Comparison of ENCODE assay signal across 8 cellular contexts in the genomic region with DNA sequence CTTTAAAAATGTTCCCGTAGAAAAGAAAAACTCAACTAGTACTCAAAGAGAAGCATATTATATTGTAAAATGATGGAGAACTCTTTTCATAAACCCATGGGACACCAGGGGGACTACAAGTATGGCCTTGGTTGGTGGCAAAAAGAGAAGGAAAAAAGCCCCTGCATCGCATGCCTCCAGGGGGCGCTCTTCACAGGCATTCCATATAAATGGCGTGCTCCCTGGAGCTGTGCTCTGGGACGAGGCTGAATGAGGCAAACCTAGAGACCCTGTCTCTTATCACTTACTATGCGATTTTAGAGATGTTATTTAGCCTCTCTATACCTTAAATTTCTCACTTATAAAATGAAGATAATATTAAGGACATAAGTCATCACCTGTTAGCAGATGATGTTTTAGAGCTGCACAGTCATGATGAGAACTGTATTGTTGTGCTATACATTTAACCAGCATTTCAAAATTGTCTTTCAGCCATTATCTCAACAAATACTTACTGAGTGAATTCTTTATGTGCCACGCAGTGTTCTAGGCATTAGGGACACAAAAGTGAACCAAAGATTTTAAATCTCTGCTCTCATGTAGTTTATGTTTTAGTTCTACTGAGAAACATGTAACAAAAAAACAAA.
DNase-seq lines count a peak whose midpoint lies in the region; ATAC-seq and TF ChIP-seq lines count a peak whose summit lies in the region.

No MANE protein-coding gene starts in this region.

- intact Hi-C loops in activated CD4-positive, alpha-beta T cell treated with anti-CD3 and anti-CD28 coated beads, Interleukin-2, amount 10 ng/mL, durations not matched to agents 24 days and 14 days (cut with micrococcal nuclease): loop anchor here (5.0 kb wide), 1 partner anchor 464 kb away; no protein-coding TSS in a partner anchor

- H4K20me1 ChIP-seq in MM.1S (ENCODE audit: insufficient read depth, low read length): no peaks in the 10 kb centered on the region

- no peaks in the 10 kb centered on the region for H3F3A ChIP-seq in MM.1S (ENCODE audit: insufficient read depth, low read length)

- peaks cover 22% of the 10 kb centered on the region for H3K4me1 Mint-ChIP-seq in activated CD4-positive, alpha-beta T cell treated with anti-CD3 and anti-CD28 coated beads, Interleukin-2, amount 10 ng/mL, durations not matched to agents 24 days and 14 days
- H3K4me1 Mint-ChIP-seq in mesothelial cell of epicardium: peaks cover 25% of the 10 kb centered on the region

- H3K36me3 ChIP-seq in MM.1S (replicated peaks; ENCODE audit: insufficient read depth, low read length): no peaks in the 10 kb centered on the region
- no peaks in the 10 kb centered on the region for H3K36me3 ChIP-seq in thoracic aorta

- no peaks in the 10 kb centered on the region for H3K9me3 Mint-ChIP-seq in activated CD4-positive, alpha-beta T cell treated with anti-CD3 and anti-CD28 coated beads, Interleukin-2, amount 10 ng/mL, durations not matched to agents 24 days and 14 days
- no peaks in the 10 kb centered on the region for H3K9me3 Mint-ChIP-seq in mesothelial cell of epicardium

- H3K27ac ChIP-seq in MM.1S (ENCODE audit: low read length) (no peak overlapping the region), thoracic aorta (no peak overlapping the region)

- H3K79me2 ChIP-seq in MM.1S (ENCODE audit: low read length): 0 out of 2 replicates have a peak, but pooled peaks cover 2% of the 10 kb centered on the region

- H2AFZ ChIP-seq in MM.1S (ENCODE audit: low read length): no peak overlapping the region

- TF ChIP-seq CTCF in MM.1S (IDR thresholded peaks at IDR 0.05; ENCODE audit: low read length) (peak; percentile 96), mesothelial cell of epicardium (IDR thresholded peaks at IDR 0.05; ENCODE audit: unreplicated experiment) (peak; percentile 84), thoracic aorta (IDR thresholded peaks at IDR 0.05) (peak; percentile 67)

- H3K4me3 Mint-ChIP-seq in activated CD4-positive, alpha-beta T cell treated with anti-CD3 and anti-CD28 coated beads, Interleukin-2, amount 10 ng/mL, durations not matched to agents 24 days and 14 days: no peak overlapping the region
- no peak overlapping the region for H3K4me3 Mint-ChIP-seq in mesothelial cell of epicardium

- H3K27me3 Mint-ChIP-seq in activated CD4-positive, alpha-beta T cell treated with anti-CD3 and anti-CD28 coated beads, Interleukin-2, amount 10 ng/mL, durations not matched to agents 24 days and 14 days: no peaks in the 10 kb centered on the region
- H3K27me3 Mint-ChIP-seq in mesothelial cell of epicardium (ENCODE audit: low read depth): no peaks in the 10 kb centered on the region

- no peaks in the 10 kb centered on the region for H3K9me2 ChIP-seq in MM.1S (replicated peaks; ENCODE audit: insufficient read depth, low read length)

- no peaks in the 10 kb centered on the region for H3K27me3 ChIP-seq in MM.1S (replicated peaks; ENCODE audit: insufficient read depth, low read length)
- no peaks in the 10 kb centered on the region for H3K27me3 ChIP-seq in thoracic aorta (replicated peaks; ENCODE audit: insufficient read depth)

- DNase-seq in AG08396 (ENCODE audit: low spot score) (peak; percentile 10), MM.1S (peak; percentile 48), mesothelial cell of epicardium (ENCODE audit: low spot score in 2 of 2, unreplicated experiment in 2 of 2) (peak in 1 of 2 experiments; percentile 52), thoracic aorta (ENCODE audit: low spot score) (no peak)
- DNase-seq in activated CD4-positive, alpha-beta T cell treated with anti-CD3 and anti-CD28 coated beads, Interleukin-2, amount 10 ng/mL, durations not matched to agents 24 days and 14 days: peak; percentile 83
- DNase-seq in effector CD8-positive, alpha-beta T cell (lab: John Stamatoyannopoulos, UW): peak; percentile 13

- no peak overlapping the region for H3K4me3 ChIP-seq in MM.1S (ENCODE audit: low read length)
- H3K4me3 ChIP-seq in thoracic aorta: no peak overlapping the region

- H3K4me1 ChIP-seq in MM.1S (ENCODE audit: low read length): no peaks in the 10 kb centered on the region
- peaks cover 0 to 4% of the 10 kb centered on the region in 2 donors for H3K4me1 ChIP-seq in thoracic aorta (ENCODE audit: control insufficient read depth in 1 of 2, low read depth in 2 of 2)

- H3K27ac Mint-ChIP-seq in activated CD4-positive, alpha-beta T cell treated with anti-CD3 and anti-CD28 coated beads, Interleukin-2, amount 10 ng/mL, durations not matched to agents 24 days and 14 days: peak overlapping the region; percentile 72
- peak overlapping the region; percentile 44 for H3K27ac Mint-ChIP-seq in mesothelial cell of epicardium

- H3K9ac ChIP-seq in MM.1S (ENCODE audit: low read length): no peak overlapping the region

- peaks cover 18% of the 10 kb centered on the region for H3K36me3 Mint-ChIP-seq in activated CD4-positive, alpha-beta T cell treated with anti-CD3 and anti-CD28 coated beads, Interleukin-2, amount 10 ng/mL, durations not matched to agents 24 days and 14 days (ENCODE audit: low read depth)
- peaks cover 15% of the 10 kb centered on the region for H3K36me3 Mint-ChIP-seq in mesothelial cell of epicardium

- H3K4me2 ChIP-seq in MM.1S (ENCODE audit: low read depth, low read length): no peak overlapping the region

- H3K9me3 ChIP-seq in MM.1S (replicated peaks; ENCODE audit: insufficient read depth, low read length) (no peaks in the 10 kb centered on the region), thoracic aorta (no peaks in the 10 kb centered on the region)

- ATAC-seq in GM18858 (IDR thresholded peaks at IDR 0.05; ENCODE audit: unreplicated experiment) (peak; percentile 49), thoracic aorta (ENCODE audit: insufficient number of reproducible peaks, low FRiP score, low read depth) (peak; percentile 54), HG03457 (IDR thresholded peaks at IDR 0.05; ENCODE audit: unreplicated experiment) (no peak)
